ENCODE assay signal across 1 cellular context in the genomic region with DNA sequence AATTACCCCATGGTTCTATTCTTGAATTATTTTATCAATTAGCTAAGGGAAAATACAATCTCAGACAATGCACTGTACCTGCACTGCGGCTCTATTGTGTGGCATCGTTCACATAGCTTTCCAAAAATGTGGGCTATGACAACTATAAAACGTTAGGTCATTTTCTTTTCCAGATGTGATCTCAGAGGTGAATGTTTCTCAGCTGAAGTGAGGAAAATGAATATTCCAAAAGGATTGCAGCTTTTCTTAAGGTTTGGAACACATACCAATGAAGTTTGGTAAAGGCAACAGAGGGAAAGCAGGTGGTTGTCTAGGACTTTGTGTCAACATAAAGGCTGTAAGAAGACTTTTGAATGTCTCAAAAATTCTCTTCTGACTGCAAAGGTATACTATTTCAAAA.
TF ChIP-seq lines count a peak whose summit lies in the region.

No MANE protein-coding gene starts in this region.

TF ChIP-seq in IMR-90, 13 proteins besides CTCF, POLR2A, EP300 and RAD21 (continued from another document):
- TF ChIP-seq CHD1 (IDR thresholded peaks at IDR 0.05; ENCODE audit: low read depth, low read length) (no peak), MAZ (IDR thresholded peaks at IDR 0.05; ENCODE audit: borderline replicate concordance, low read depth, low read length) (no peak), NFE2L2 (IDR thresholded peaks at IDR 0.05; ENCODE audit: low read depth, low read length) (no peak), CEBPB (IDR thresholded peaks at IDR 0.05; ENCODE audit: low read depth, low read length) (no peak), FOS (IDR thresholded peaks at IDR 0.05; ENCODE audit: low read depth, low read length) (no peak), MAFK (IDR thresholded peaks at IDR 0.05; ENCODE audit: low read depth, low read length) (no peak), SMC3 (IDR thresholded peaks at IDR 0.05; ENCODE audit: low read depth, low read length) (no peak)
